Comparison of ENCODE assay signal across 7 cellular contexts in genomic region chr1:202553078-202553477, GRCh38.
DNase-seq lines count a peak whose midpoint lies in the region; ATAC-seq and TF ChIP-seq lines count a peak whose summit lies in the region.
"Not testable (repeated sequence)": the region's sequence is repeated elsewhere in the genome, so short reads cannot be mapped to it uniquely, and the experiment has no call there.

No MANE protein-coding gene starts in this region.

- not testable (repeated sequence) for TF ChIP-seq EP300 in sigmoid colon (IDR thresholded peaks at IDR 0.05); suprapubic skin (IDR thresholded peaks at IDR 0.05)

- peak overlapping the region; percentile 22; the same call in 1 of the 2 replicates for H3K27ac ChIP-seq in KMS-11
- H3K27ac ChIP-seq in VCaP, result peak overlapping the region; percentile 85
- H3K27ac ChIP-seq in colonic mucosa, result peak overlapping the region; percentile 24
- peak overlapping the region; percentile 66 for H3K27ac ChIP-seq in left ventricle myocardium inferior (replicated peaks)
- peak overlapping the region; percentile 68 to 94 (median 86) for H3K27ac ChIP-seq in sigmoid colon
- peak overlapping the region; percentile 31 for H3K27ac ChIP-seq in suprapubic skin

- H3K4me3 ChIP-seq in KMS-11 (IDR thresholded peaks at IDR 0.05; ENCODE audit: insufficient read depth, low read depth, low read length); colonic mucosa; left ventricle myocardium inferior; suprapubic skin: not testable (repeated sequence)
- peak overlapping the region in 1 of 4 donors; percentile 11 for H3K4me3 ChIP-seq in sigmoid colon

- not testable (repeated sequence) for TF ChIP-seq POLR2A in sigmoid colon (IDR thresholded peaks at IDR 0.05); suprapubic skin (IDR thresholded peaks at IDR 0.05)

- not testable (repeated sequence) for H3K27me3 ChIP-seq in KMS-11 (ENCODE audit: insufficient read depth, low read depth); colonic mucosa; left ventricle myocardium inferior (ENCODE audit: low read depth); sigmoid colon; suprapubic skin

- H3K79me2 ChIP-seq in KMS-11 (ENCODE audit: insufficient read depth, low read depth), result not testable (repeated sequence)

- H3K9ac ChIP-seq in KMS-11; colonic mucosa (ENCODE audit: low read depth in 2 of 2, low read length in 2 of 2): not testable (repeated sequence)

- H3K4me3 Mint-ChIP-seq in naive B cell, result not testable (repeated sequence)

- whole genome bisulfite sequencing in sigmoid colon, 2 donors, result 77 to 83% methylated on average over 1 of the region's 1 CpG
- WGBS in suprapubic skin, result 65% methylated on average over 1 of the region's 1 CpG

- H3K9me3 Mint-ChIP-seq in naive B cell, result not testable (repeated sequence)

- peak overlapping the region in 4 of 6 donors; percentile 24 to 73 (median 52) for H3K27ac Mint-ChIP-seq in naive B cell

- not testable (repeated sequence) for H3K9me3 ChIP-seq in colonic mucosa; left ventricle myocardium inferior (replicated peaks); sigmoid colon; suprapubic skin

- not testable (repeated sequence) for DNase-seq in colonic mucosa; left ventricle myocardium inferior; naive B cell; sigmoid colon; suprapubic skin (ENCODE audit: low spot score in 2 of 2)

- not testable (repeated sequence) for H3K36me3 Mint-ChIP-seq in naive B cell

- peak overlapping the region; percentile 21; the same call in 1 of the 2 replicates for H3K4me2 ChIP-seq in KMS-11

- H4K20me1 ChIP-seq in KMS-11 (ENCODE audit: insufficient read depth), result not testable (repeated sequence)

- H3K4me1 ChIP-seq in KMS-11 (ENCODE audit: low read depth, poor library complexity, severe bottlenecking) (peaks cover 49% of the 10 kb centered on the region), left ventricle myocardium inferior (peaks cover 96% of the 10 kb centered on the region), sigmoid colon (peaks cover 0 to 96% (median 84%) of the 10 kb centered on the region in 4 donors), suprapubic skin (peaks cover 12% of the 10 kb centered on the region)
- H3K4me1 ChIP-seq in colonic mucosa, result not testable (repeated sequence)

- TF ChIP-seq CTCF in KMS-11 (conservative IDR thresholded peaks at IDR 0.05; ENCODE audit: low read depth, low read length); VCaP (conservative IDR thresholded peaks at IDR 0.05); colonic mucosa (IDR thresholded peaks at IDR 0.05); left ventricle myocardium inferior (IDR thresholded peaks at IDR 0.05; ENCODE audit: borderline replicate concordance); sigmoid colon (IDR thresholded peaks at IDR 0.05); suprapubic skin (IDR thresholded peaks at IDR 0.05): not testable (repeated sequence)

- H3K36me3 ChIP-seq in KMS-11 (ENCODE audit: insufficient read depth); colonic mucosa; left ventricle myocardium inferior; sigmoid colon; suprapubic skin: not testable (repeated sequence)

- peaks cover 10 to 16% (median 15%) of the 10 kb centered on the region in 3 donors for H3K4me1 Mint-ChIP-seq in naive B cell

- H2AFZ ChIP-seq in KMS-11 (ENCODE audit: low read depth), result not testable (repeated sequence)

- not testable (repeated sequence) for H3K27me3 Mint-ChIP-seq in naive B cell

- intact Hi-C loops in colonic mucosa (cut with DNase I); left ventricle myocardium inferior (cut with micrococcal nuclease); sigmoid colon (cut with DNase I): not testable (repeated sequence)

- peak; percentile 9 to 15 for ATAC-seq in naive B cell (ENCODE audit: low read depth in 2 of 2)

Comparison
In these comparisons a context has a peak if more than half of its experiments do, and no peak if none do; other contexts are left out.
1. H3K27ac ChIP-seq: peak in every context shown above with its lines; median percentile 86 in sigmoid colon; 85 in VCaP; 66 in left ventricle myocardium inferior; 31 in suprapubic skin; 24 in colonic mucosa; 22 in KMS-11.